In the genomic region with DNA sequence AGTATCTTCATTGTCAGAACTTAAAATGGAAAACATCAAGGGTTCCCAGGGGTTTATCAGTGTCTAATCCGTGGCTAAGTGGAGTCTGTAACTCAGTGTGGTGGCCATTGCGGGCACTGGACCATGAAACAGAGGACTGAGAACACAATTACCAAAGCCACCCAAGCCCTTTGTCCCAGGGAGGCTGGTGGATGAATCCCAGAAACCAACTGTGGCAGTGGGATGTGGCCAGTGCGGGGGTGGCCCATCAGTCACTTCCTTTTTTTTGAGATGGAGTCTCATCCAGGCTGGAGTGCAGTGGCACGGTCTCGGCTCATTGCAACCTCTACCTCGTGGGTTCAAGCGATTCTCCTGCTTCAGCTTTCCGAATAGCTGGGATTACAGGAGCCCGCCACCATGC, we compare ENCODE assay signal across 23 cellular contexts.
DNase-seq lines count a peak whose midpoint lies in the region; ATAC-seq, FAIRE-seq and TF ChIP-seq lines count a peak whose summit lies in the region.
"Had no signal": no experiment of that assay in that cellular context is flagged by ENCODE, and none has a peak within 500 bp of the region (broad histone marks: within the 10 kb centered on the region; RNA-seq: fewer than 3 reads in every experiment).

No MANE protein-coding gene starts in this region.

- DNase-seq in BE2C (peak; percentile 51), SJSA1 (ENCODE audit: low read depth in 1 of 2, low spot score in 2 of 2) (no peak), mesenteric fat pad (ENCODE audit: low spot score) (peak; percentile 67), stomach (no peak), superior temporal gyrus (ENCODE audit: extremely low spot score) (no peak), frontal cortex (ENCODE audit: low spot score in 2 of 2) (no peak)
- no peak for DNase-seq in activated CD4-positive, alpha-beta memory T cell treated with anti-CD3 and anti-CD28 coated beads, Interleukin-2, amount 10 ng/mL, durations not matched to agents 7 days and 5 days
- DNase-seq: activated CD4-positive, alpha-beta memory T cell treated with anti-CD3 and anti-CD28 coated beads for 36 hours; activated CD4-positive, CD25-positive, alpha-beta regulatory T cell; dorsolateral prefrontal cortex; Kasumi-1; naive thymus-derived CD4-positive, alpha-beta T cell; NCI-H1092 treated with DMSO at 0.1 percent for 48 hours; NCI-H1930; NCI-H69; occipital lobe; stimulated activated naive CD8-positive, alpha-beta T cell treated with anti-CD3 and anti-CD28 coated beads, Interleukin-15, amount 100 ng/mL, for 72 hours; uterus had no signal

- POLR2A ChIA-PET in activated CD4-positive, alpha-beta memory T cell treated with anti-CD3 and anti-CD28 coated beads, Interleukin-2, amount 10 ng/mL, durations not matched to agents 7 days and 5 days (lab: Charles Lee): no interaction called here

- H3K36me3 Mint-ChIP-seq in activated CD4-positive, alpha-beta memory T cell treated with anti-CD3 and anti-CD28 coated beads, Interleukin-2, amount 10 ng/mL, durations not matched to agents 7 days and 5 days (ENCODE audit: low read depth): no peaks in the 10 kb centered on the region
- H3K36me3 Mint-ChIP-seq: activated CD4-positive, alpha-beta memory T cell treated with anti-CD3 and anti-CD28 coated beads for 36 hours; activated naive CD8-positive, alpha-beta T cell; CD14-positive monocyte; memory B cell; naive thymus-derived CD4-positive, alpha-beta T cell had no signal

- H3K36me3 ChIP-seq in BE2C: no peaks in the 10 kb centered on the region
- no peaks in the 10 kb centered on the region for H3K36me3 ChIP-seq in SJSA1
- peaks cover 0 to 8% (median 0%) of the 10 kb centered on the region in 4 donors for H3K36me3 ChIP-seq in stomach
- H3K36me3 ChIP-seq: uterus had no signal

- ATAC-seq in GM18517 (IDR thresholded peaks at IDR 0.05; ENCODE audit: unreplicated experiment): no peak
- ATAC-seq: naive thymus-derived CD4-positive, alpha-beta T cell; stimulated activated naive CD8-positive, alpha-beta T cell treated with anti-CD3 and anti-CD28 coated beads, Interleukin-15, amount 100 ng/mL, for 72 hours had no signal

- WGBS in stomach, 5 donors: 91 to 94% (median 91%) methylated on average over 9 of the region's 9 CpGs

- CTCF ChIA-PET in activated CD4-positive, alpha-beta memory T cell treated with anti-CD3 and anti-CD28 coated beads, Interleukin-2, amount 10 ng/mL, durations not matched to agents 7 days and 5 days (lab: Charles Lee): no interaction called here

- no peak overlapping the region for H3K27ac Mint-ChIP-seq in activated CD4-positive, alpha-beta memory T cell treated with anti-CD3 and anti-CD28 coated beads, Interleukin-2, amount 10 ng/mL, durations not matched to agents 7 days and 5 days
- H3K27ac Mint-ChIP-seq: activated CD4-positive, alpha-beta memory T cell treated with anti-CD3 and anti-CD28 coated beads for 36 hours; activated naive CD8-positive, alpha-beta T cell; CD14-positive monocyte; memory B cell; naive thymus-derived CD4-positive, alpha-beta T cell; stimulated activated naive CD8-positive, alpha-beta T cell treated with anti-CD3 and anti-CD28 coated beads, Interleukin-15, amount 100 ng/mL, for 72 hours had no signal

- H3K4me1 Mint-ChIP-seq in activated CD4-positive, alpha-beta memory T cell treated with anti-CD3 and anti-CD28 coated beads, Interleukin-2, amount 10 ng/mL, durations not matched to agents 7 days and 5 days: no peaks in the 10 kb centered on the region
- H3K4me1 Mint-ChIP-seq: CD14-positive monocyte; memory B cell; naive thymus-derived CD4-positive, alpha-beta T cell; stimulated activated naive CD8-positive, alpha-beta T cell treated with anti-CD3 and anti-CD28 coated beads, Interleukin-15, amount 100 ng/mL, for 72 hours had no signal

- H3K9me3 Mint-ChIP-seq in activated CD4-positive, alpha-beta memory T cell treated with anti-CD3 and anti-CD28 coated beads, Interleukin-2, amount 10 ng/mL, durations not matched to agents 7 days and 5 days: no peaks in the 10 kb centered on the region
- H3K9me3 Mint-ChIP-seq: activated CD4-positive, alpha-beta memory T cell treated with anti-CD3 and anti-CD28 coated beads for 36 hours; memory B cell had no signal

- H3K27me3 ChIP-seq in BE2C: no peaks in the 10 kb centered on the region
- H3K27me3 ChIP-seq in SJSA1 (replicated peaks): no peaks in the 10 kb centered on the region
- no peaks in the 10 kb centered on the region for H3K27me3 ChIP-seq in stomach
- H3K27me3 ChIP-seq: dorsolateral prefrontal cortex, uterus had no signal

- no peaks in the 10 kb centered on the region for H3K9me3 ChIP-seq in BE2C
- H3K9me3 ChIP-seq in SJSA1 (replicated peaks): no peaks in the 10 kb centered on the region
- no peaks in the 10 kb centered on the region for H3K9me3 ChIP-seq in stomach
- H3K9me3 ChIP-seq: uterus had no signal

- H3K4me3 ChIP-seq in BE2C (ENCODE audit: low read depth, low read length) (no peak overlapping the region), SJSA1 (no peak overlapping the region), stomach (no peak overlapping the region)
- H3K4me3 ChIP-seq: dorsolateral prefrontal cortex, uterus had no signal

- no peak for FAIRE-seq in frontal cortex (lab: Jason Lieb, UNC)
- FAIRE-seq: D721Med had no signal

- H3K4me3 Mint-ChIP-seq in activated CD4-positive, alpha-beta memory T cell treated with anti-CD3 and anti-CD28 coated beads, Interleukin-2, amount 10 ng/mL, durations not matched to agents 7 days and 5 days: no peak overlapping the region
- H3K4me3 Mint-ChIP-seq: activated CD4-positive, alpha-beta memory T cell treated with anti-CD3 and anti-CD28 coated beads for 36 hours; activated naive CD8-positive, alpha-beta T cell; CD14-positive monocyte; memory B cell; naive thymus-derived CD4-positive, alpha-beta T cell; stimulated activated naive CD8-positive, alpha-beta T cell treated with anti-CD3 and anti-CD28 coated beads, Interleukin-15, amount 100 ng/mL, for 72 hours had no signal

- H3K4me1 ChIP-seq in BE2C: no peaks in the 10 kb centered on the region; the same call in 1 of the 2 replicates
- peaks cover 16% of the 10 kb centered on the region for H3K4me1 ChIP-seq in SJSA1 (replicated peaks)
- H3K4me1 ChIP-seq in stomach: peaks cover 8 to 44% (median 19%) of the 10 kb centered on the region in 4 donors
- H3K4me1 ChIP-seq: uterus had no signal

- TF ChIP-seq CTCF in BE2C (IDR thresholded peaks at IDR 0.05; ENCODE audit: low read depth, low read length) (no peak), stomach (IDR thresholded peaks at IDR 0.05) (no peak)

- no peaks in the 10 kb centered on the region for H3K27me3 Mint-ChIP-seq in activated CD4-positive, alpha-beta memory T cell treated with anti-CD3 and anti-CD28 coated beads, Interleukin-2, amount 10 ng/mL, durations not matched to agents 7 days and 5 days

- no peak for TF ChIP-seq EP300 in stomach (IDR thresholded peaks at IDR 0.05)

- TF ChIP-seq POLR2A in stomach (IDR thresholded peaks at IDR 0.05): no peak

- H3K27ac ChIP-seq in SJSA1 (peak overlapping the region; percentile 55; the same call in 1 of the 2 replicates), stomach (peak overlapping the region in 4 of 5 donors; percentile 27 to 66 (median 54))
- H3K27ac ChIP-seq: dorsolateral prefrontal cortex, uterus had no signal

- intact Hi-C loops in stomach (cut with DNase I; ENCODE audit: low total_unique reads): loop anchor here (10.0 kb wide), 1 partner anchor 76 kb away; the partner anchor contains the start of gene NSMCE4A

Comparison
In these comparisons a context has a peak if more than half of its experiments do, and no peak if none do; other contexts are left out.
1. DNase-seq: peak in BE2C (single experiment) and mesenteric fat pad (single experiment); none in SJSA1 (0 of 2), stomach (single experiment), superior temporal gyrus (single experiment), frontal cortex (0 of 2) and activated CD4-positive, alpha-beta memory T cell treated with anti-CD3 and anti-CD28 coated beads, Interleukin-2, amount 10 ng/mL, durations not matched to agents 7 days and 5 days (single experiment).